In the genomic region with DNA sequence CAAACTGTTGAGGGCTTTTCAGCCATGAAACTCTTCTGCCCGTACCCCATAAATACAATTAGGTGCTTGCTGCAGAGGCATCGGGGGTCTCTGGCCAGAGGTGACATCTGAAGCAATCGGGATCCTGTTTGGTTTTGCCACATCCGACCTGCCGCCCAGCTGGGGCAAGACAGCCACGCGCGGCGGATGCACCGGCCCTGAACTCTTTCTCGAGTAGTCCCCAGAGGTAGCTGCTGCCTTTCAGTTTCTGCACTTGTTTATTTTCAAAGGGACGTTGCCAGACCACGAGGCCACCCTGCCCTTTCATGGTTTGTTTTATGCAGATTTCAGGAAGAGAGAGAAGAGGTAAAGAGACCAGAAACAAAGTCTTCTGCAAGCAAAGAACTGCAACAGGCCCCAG, we compare ENCODE assay signal across 8 cellular contexts. TPM values are rescaled to one million over a fixed set of nuclear protein-coding genes. Genes with fewer than 3 reads are reported as not detected.
DNase-seq lines count a peak whose midpoint lies in the region; ATAC-seq, FAIRE-seq and TF ChIP-seq lines count a peak whose summit lies in the region.

No MANE protein-coding gene starts in this region.

- DNase-seq in esophagus muscularis mucosa (ENCODE audit: extremely low spot score) (no peak), thyroid gland (peak; percentile 88 to 91), D721Med (ENCODE audit: insufficient read length, low spot score) (no peak), urothelium cell line (ENCODE audit: low spot score) (no peak), cerebellar cortex (ENCODE audit: low spot score) (no peak)

- H3K9me3 ChIP-seq in esophagus muscularis mucosa = no peaks in the 10 kb centered on the region
- no peaks in the 10 kb centered on the region for H3K9me3 ChIP-seq in thyroid gland

- H3K27ac ChIP-seq in esophagus muscularis mucosa (replicated peaks in 1 of 4) (peak overlapping the region; percentile 68 to 77 (median 72)), thyroid gland (peak overlapping the region; percentile 59 to 72 (median 60))

- intact Hi-C loops in esophagus muscularis mucosa (cut with DNase I) = no loop called here
- intact Hi-C loops in thyroid gland (cut with DNase I) = no loop called here

- H3K4me1 ChIP-seq in esophagus muscularis mucosa (peaks cover 43 to 78% (median 70%) of the 10 kb centered on the region in 4 donors), thyroid gland (peaks cover 68 to 85% of the 10 kb centered on the region in 2 donors)

- FAIRE-seq in D721Med (lab: Jason Lieb, UNC) (no peak), urothelium cell line (lab: Jason Lieb, UNC) (no peak)

- TF ChIP-seq POLR2A in esophagus muscularis mucosa (IDR thresholded peaks at IDR 0.05; ENCODE audit: low read depth) (no peak), thyroid gland (IDR thresholded peaks at IDR 0.05) (peak in 1 of 2 donors; percentile 48)

- TF ChIP-seq CTCF in esophagus muscularis mucosa (IDR thresholded peaks at IDR 0.05) (peak in 2 of 3 experiments; percentile 29 to 42), thyroid gland (IDR thresholded peaks at IDR 0.05) (no peak), D721Med (IDR thresholded peaks at IDR 0.05; ENCODE audit: insufficient read depth, missing control alignments) (no peak)

- peak; percentile 63 for ATAC-seq in GM18520 (IDR thresholded peaks at IDR 0.05; ENCODE audit: unreplicated experiment)
- ATAC-seq in HG02588 (IDR thresholded peaks at IDR 0.05; ENCODE audit: unreplicated experiment) = peak; percentile 91

- TF ChIP-seq EP300 in esophagus muscularis mucosa (IDR thresholded peaks at IDR 0.05) = no peak

- WGBS in esophagus muscularis mucosa = 24% methylated on average over 13 of the region's 13 CpGs
- 2% methylated on average over 13 of the region's 13 CpGs for whole genome bisulfite sequencing in thyroid gland, 2 donors

- H3K4me3 ChIP-seq in esophagus muscularis mucosa = peak overlapping the region in 2 of 4 donors; percentile 12 to 31
- no peak overlapping the region for H3K4me3 ChIP-seq in thyroid gland (replicated peaks in 1 of 3)

- H3K36me3 ChIP-seq in esophagus muscularis mucosa = no peaks in the 10 kb centered on the region
- H3K36me3 ChIP-seq in thyroid gland = no peaks in the 10 kb centered on the region

- H3K27me3 ChIP-seq in esophagus muscularis mucosa (no peaks in the 10 kb centered on the region), thyroid gland (no peaks in the 10 kb centered on the region)

TF ChIP-seq in PFSK-1, 5 proteins besides CTCF, POLR2A, EP300 and RAD21:
- TF ChIP-seq, protein P1, sequence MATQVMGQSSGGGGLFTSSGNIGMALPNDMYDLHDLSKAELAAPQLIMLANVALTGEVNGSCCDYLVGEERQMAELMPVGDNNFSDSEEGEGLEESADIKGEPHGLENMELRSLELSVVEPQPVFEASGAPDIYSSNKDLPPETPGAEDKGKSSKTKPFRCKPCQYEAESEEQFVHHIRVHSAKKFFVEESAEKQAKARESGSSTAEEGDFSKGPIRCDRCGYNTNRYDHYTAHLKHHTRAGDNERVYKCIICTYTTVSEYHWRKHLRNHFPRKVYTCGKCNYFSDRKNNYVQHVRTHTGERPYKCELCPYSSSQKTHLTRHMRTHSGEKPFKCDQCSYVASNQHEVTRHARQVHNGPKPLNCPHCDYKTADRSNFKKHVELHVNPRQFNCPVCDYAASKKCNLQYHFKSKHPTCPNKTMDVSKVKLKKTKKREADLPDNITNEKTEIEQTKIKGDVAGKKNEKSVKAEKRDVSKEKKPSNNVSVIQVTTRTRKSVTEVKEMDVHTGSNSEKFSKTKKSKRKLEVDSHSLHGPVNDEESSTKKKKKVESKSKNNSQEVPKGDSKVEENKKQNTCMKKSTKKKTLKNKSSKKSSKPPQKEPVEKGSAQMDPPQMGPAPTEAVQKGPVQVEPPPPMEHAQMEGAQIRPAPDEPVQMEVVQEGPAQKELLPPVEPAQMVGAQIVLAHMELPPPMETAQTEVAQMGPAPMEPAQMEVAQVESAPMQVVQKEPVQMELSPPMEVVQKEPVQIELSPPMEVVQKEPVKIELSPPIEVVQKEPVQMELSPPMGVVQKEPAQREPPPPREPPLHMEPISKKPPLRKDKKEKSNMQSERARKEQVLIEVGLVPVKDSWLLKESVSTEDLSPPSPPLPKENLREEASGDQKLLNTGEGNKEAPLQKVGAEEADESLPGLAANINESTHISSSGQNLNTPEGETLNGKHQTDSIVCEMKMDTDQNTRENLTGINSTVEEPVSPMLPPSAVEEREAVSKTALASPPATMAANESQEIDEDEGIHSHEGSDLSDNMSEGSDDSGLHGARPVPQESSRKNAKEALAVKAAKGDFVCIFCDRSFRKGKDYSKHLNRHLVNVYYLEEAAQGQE (IDR thresholded peaks at IDR 0.05; ENCODE audit: insufficient read depth in 1 of 2, low read depth in 2 of 2, low read length in 2 of 2) = no peak
- TF ChIP-seq FOXP2 (optimal IDR thresholded peaks at IDR 0.05; ENCODE audit: borderline replicate concordance, extremely low read depth, extremely low read length, insufficient read depth) = peak; percentile 21
TF ChIP-seq in PFSK-1: peak in this region for 1.

RNA-seq across cellular contexts. Expression of gene MLXIP, which starts 10.6 kb away (rescaled TPM):
- polyA plus RNA-seq in PFSK-1 (2012; ENCODE audit: insufficient read length, low read depth) = 15.6 TPM
- 10 to 100 TPM; 33.8 to 82.2 (median 50.9) TPM for total RNA-seq in esophagus muscularis mucosa
- 10 to 100 TPM; 34.0 to 70.1 (median 46.2) TPM for total RNA-seq in thyroid gland

RNA-seq across cellular contexts. Expression of gene BCL7A, which starts 46.3 kb away (rescaled TPM):
- 16.5 TPM for polyA plus RNA-seq in PFSK-1 (2012; ENCODE audit: insufficient read length, low read depth)
- total RNA-seq in esophagus muscularis mucosa (10 to 100 TPM in 1 of 4 donors, 1 to 10 TPM in 3; 2.9 to 10.1 (median 6.3) TPM), thyroid gland (10 to 100 TPM; 18.3 to 27.2 (median 22.7) TPM)

Comparison
In these comparisons a context has a peak if more than half of its experiments do, and no peak if none do; other contexts are left out.
1. DNase-seq: peak in thyroid gland (2 of 2); none in esophagus muscularis mucosa (single experiment), D721Med (single experiment), urothelium cell line (single experiment) and cerebellar cortex (single experiment).
2. CTCF ChIP-seq: peak in esophagus muscularis mucosa (2 of 3); none in thyroid gland (0 of 6) and D721Med (single experiment).